7 cellular contexts compared by ENCODE assay signal in genomic region chr4:7970031-7970946, GRCh38. TPM values are rescaled to one million over a fixed set of nuclear protein-coding genes. Genes with fewer than 3 reads are reported as not detected.
DNase-seq lines count a peak whose midpoint lies in the region; ATAC-seq and TF ChIP-seq lines count a peak whose summit lies in the region.

No MANE protein-coding gene starts in this region.

- peak in 1 of 4 donors; percentile 10 for TF ChIP-seq POLR2A in esophagus squamous epithelium (IDR thresholded peaks at IDR 0.05)

- peak overlapping the region; percentile 66 to 93 (median 80) for H3K27ac ChIP-seq in esophagus squamous epithelium

- H3K4me3 Mint-ChIP-seq in activated CD4-positive, alpha-beta memory T cell treated with anti-CD3 and anti-CD28 coated beads for 36 hours = peak overlapping the region; percentile 98

- intact Hi-C loops in activated CD4-positive, alpha-beta memory T cell treated with anti-CD3 and anti-CD28 coated beads for 36 hours (cut with micrococcal nuclease) = loop anchor here (5.0 to 10.0 kb wide), 3 partner anchors 33 to 905 kb away; partner anchors contain the start of genes AFAP1 and GRPEL1
- intact Hi-C loops in esophagus squamous epithelium (cut with DNase I) = no loop called here

- peaks cover 35% of the 10 kb centered on the region for H3K36me3 Mint-ChIP-seq in activated CD4-positive, alpha-beta memory T cell treated with anti-CD3 and anti-CD28 coated beads for 36 hours

- H3K27me3 ChIP-seq in esophagus squamous epithelium = no peaks in the 10 kb centered on the region

- ATAC-seq in GM19035 (IDR thresholded peaks at IDR 0.05; ENCODE audit: unreplicated experiment) (peak; percentile 59), HG03135 (IDR thresholded peaks at IDR 0.05; ENCODE audit: unreplicated experiment) (peak; percentile 52)

- no peaks in the 10 kb centered on the region for H3K9me3 ChIP-seq in esophagus squamous epithelium

- peak overlapping the region in 2 of 4 donors; percentile 10 to 46 for H3K4me3 ChIP-seq in esophagus squamous epithelium

- peaks cover 63% of the 10 kb centered on the region for H3K4me1 Mint-ChIP-seq in activated CD4-positive, alpha-beta memory T cell treated with anti-CD3 and anti-CD28 coated beads for 36 hours (ENCODE audit: low read depth)

- POLR2A ChIA-PET in activated CD4-positive, alpha-beta memory T cell treated with anti-CD3 and anti-CD28 coated beads for 36 hours (lab: Charles Lee) = interaction anchor here (0.7 to 1.8 kb wide), 5 partner anchors 9 to 168 kb away, joined by 3 to 15 read pairs (median 4); partner anchors contain the start of gene AFAP1

- CTCF ChIA-PET in activated CD4-positive, alpha-beta memory T cell treated with anti-CD3 and anti-CD28 coated beads for 36 hours (lab: Charles Lee) = interaction anchor here (1.1 to 2.9 kb wide), 8 partner anchors 9 to 167 kb away, joined by 3 to 9 read pairs (median 4); partner anchors contain the start of gene AFAP1

- no peaks in the 10 kb centered on the region for H3K9me3 Mint-ChIP-seq in activated CD4-positive, alpha-beta memory T cell treated with anti-CD3 and anti-CD28 coated beads for 36 hours

- 39 to 40% methylated on average over 15 to 16 of the region's 18 CpGs for WGBS in esophagus squamous epithelium, 2 donors

- H3K36me3 ChIP-seq in esophagus squamous epithelium = no peaks in the 10 kb centered on the region

- H3K27me3 Mint-ChIP-seq in activated CD4-positive, alpha-beta memory T cell treated with anti-CD3 and anti-CD28 coated beads for 36 hours = no peaks in the 10 kb centered on the region

- H3K4me1 ChIP-seq in esophagus squamous epithelium = peaks cover 40 to 78% (median 56%) of the 10 kb centered on the region in 3 donors

- DNase-seq in activated CD4-positive, alpha-beta memory T cell treated with anti-CD3 and anti-CD28 coated beads for 36 hours = peak; percentile 79
- no peak for DNase-seq in esophagus squamous epithelium (lab: John Stamatoyannopoulos, UW)
- peak; percentile 46 for DNase-seq in retina
- no peak for DNase-seq in AML-193 (lab: John Stamatoyannopoulos, UW)
- no peak for DNase-seq in amniotic stem cell (lab: John Stamatoyannopoulos, UW)

- peak overlapping the region; percentile 100 for H3K27ac Mint-ChIP-seq in activated CD4-positive, alpha-beta memory T cell treated with anti-CD3 and anti-CD28 coated beads for 36 hours

- TF ChIP-seq CTCF in esophagus squamous epithelium (IDR thresholded peaks at IDR 0.05) = peak in 1 of 6 experiments; percentile 15

RNA-seq across cellular contexts. Expression of gene AFAP1, which starts 30.6 kb away (rescaled TPM):
- total RNA-seq in activated CD4-positive, alpha-beta memory T cell treated with anti-CD3 and anti-CD28 coated beads for 36 hours = 10 to 100 TPM; 37.7 to 38.4 TPM
- total RNA-seq in esophagus squamous epithelium = 10 to 100 TPM in 2 of 4 donors, 1 to 10 TPM in 2; 4.4 to 16.6 (median 10.7) TPM

Comparison
In these comparisons a context has a peak if more than half of its experiments do, and no peak if none do; other contexts are left out.
1. DNase-seq: peak in activated CD4-positive, alpha-beta memory T cell treated with anti-CD3 and anti-CD28 coated beads for 36 hours (single experiment) and retina (single experiment); none in esophagus squamous epithelium (single experiment), AML-193 (0 of 2) and amniotic stem cell (single experiment).